Comparison of ENCODE assay signal across 8 cellular contexts in the genomic region with DNA sequence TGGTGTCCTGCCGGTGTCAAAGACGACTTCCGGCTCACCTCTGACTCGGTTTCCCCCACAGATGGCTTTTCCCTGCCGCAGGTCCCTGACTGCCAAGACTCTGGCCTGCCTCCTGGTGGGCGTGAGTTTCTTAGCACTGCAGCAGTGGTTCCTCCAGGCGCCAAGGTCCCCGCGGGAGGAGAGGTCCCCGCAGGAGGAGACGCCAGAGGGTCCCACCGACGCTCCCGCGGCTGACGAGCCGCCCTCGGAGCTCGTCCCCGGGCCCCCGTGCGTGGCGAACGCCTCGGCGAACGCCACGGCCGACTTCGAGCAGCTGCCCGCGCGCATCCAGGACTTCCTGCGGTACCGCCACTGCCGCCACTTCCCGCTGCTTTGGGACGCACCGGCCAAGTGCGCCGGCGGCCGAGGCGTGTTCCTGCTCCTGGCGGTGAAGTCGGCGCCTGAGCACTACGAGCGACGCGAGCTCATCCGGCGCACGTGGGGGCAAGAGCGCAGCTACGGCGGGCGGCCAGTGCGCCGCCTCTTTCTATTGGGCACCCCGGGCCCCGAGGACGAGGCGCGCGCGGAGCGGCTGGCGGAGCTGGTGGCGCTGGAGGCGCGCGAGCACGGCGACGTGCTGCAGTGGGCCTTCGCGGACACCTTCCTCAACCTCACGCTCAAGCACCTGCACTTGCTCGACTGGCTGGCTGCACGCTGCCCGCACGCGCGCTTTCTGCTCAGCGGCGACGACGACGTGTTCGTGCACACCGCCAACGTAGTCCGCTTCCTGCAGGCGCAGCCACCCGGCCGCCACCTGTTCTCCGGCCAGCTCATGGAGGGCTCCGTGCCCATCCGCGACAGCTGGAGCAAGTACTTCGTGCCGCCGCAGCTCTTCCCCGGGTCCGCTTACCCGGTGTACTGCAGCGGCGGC. TPM values are rescaled to one million over a fixed set of nuclear protein-coding genes. Genes with fewer than 3 reads are reported as not detected.
DNase-seq lines count a peak whose midpoint lies in the region; ATAC-seq, FAIRE-seq and TF ChIP-seq lines count a peak whose summit lies in the region.

No MANE protein-coding gene starts in this region.

- no peaks in the 10 kb centered on the region for H3K36me3 ChIP-seq in A673 (ENCODE audit: insufficient read depth, low read length, poor library complexity, severe bottlenecking)
- H3K36me3 ChIP-seq in skeletal muscle tissue (ENCODE audit: control insufficient read depth in 3 of 3, insufficient read depth in 3 of 3, low read length in 3 of 3) = no peaks in the 10 kb centered on the region

- no peak for FAIRE-seq in GM18507 (lab: Jason Lieb, UNC)

- BruUV-seq in A673 (replicated peaks; lab: Mats Ljungman, UMichigan) = no TSS peak

- H3K4me3 ChIP-seq in A673 (ENCODE audit: low read depth, low read length, poor library complexity, severe bottlenecking) (peak overlapping the region; percentile 44), iPS-11a (ENCODE audit: low read depth, low read length) (peak overlapping the region; percentile 8), skeletal muscle tissue (ENCODE audit: low read length in 3 of 3) (peak overlapping the region in 2 of 3 donors; percentile 40 to 54)

- TF ChIP-seq CTCF in A673 (conservative IDR thresholded peaks at IDR 0.05; ENCODE audit: low read depth, low read length) = peak; percentile 79

- H3K9me3 Mint-ChIP-seq in activated naive CD8-positive, alpha-beta T cell treated with anti-CD3 and anti-CD28 coated beads, Interleukin-2, amount 10 ng/mL, durations not matched to agents 7 days and 5 days = no peaks in the 10 kb centered on the region

- H3K4me1 Mint-ChIP-seq in activated naive CD8-positive, alpha-beta T cell treated with anti-CD3 and anti-CD28 coated beads, Interleukin-2, amount 10 ng/mL, durations not matched to agents 7 days and 5 days = peaks cover 4% of the 10 kb centered on the region

- peak overlapping the region; percentile 21 for H3K4me3 Mint-ChIP-seq in activated naive CD8-positive, alpha-beta T cell treated with anti-CD3 and anti-CD28 coated beads, Interleukin-2, amount 10 ng/mL, durations not matched to agents 7 days and 5 days

- H3K27me3 Mint-ChIP-seq in activated naive CD8-positive, alpha-beta T cell treated with anti-CD3 and anti-CD28 coated beads, Interleukin-2, amount 10 ng/mL, durations not matched to agents 7 days and 5 days = peaks cover 44% of the 10 kb centered on the region

- no peaks in the 10 kb centered on the region for H3K9me3 ChIP-seq in A673 (ENCODE audit: low read depth, low read length, poor library complexity, severe bottlenecking)
- no peaks in the 10 kb centered on the region for H3K9me3 ChIP-seq in skeletal muscle tissue (ENCODE audit: control insufficient read depth in 3 of 3, low read length in 3 of 3)

- H3K4me1 ChIP-seq in A673 (ENCODE audit: insufficient read depth, low read length, poor library complexity, severe bottlenecking) (no peaks in the 10 kb centered on the region), skeletal muscle tissue (ENCODE audit: control insufficient read depth in 3 of 3, insufficient read depth in 3 of 3, low read length in 3 of 3) (peaks cover 9 to 13% (median 10%) of the 10 kb centered on the region in 3 donors)

- no peak overlapping the region for H3K27ac Mint-ChIP-seq in activated naive CD8-positive, alpha-beta T cell treated with anti-CD3 and anti-CD28 coated beads, Interleukin-2, amount 10 ng/mL, durations not matched to agents 7 days and 5 days

- POLR2A ChIA-PET in A673 (lab: Charles Lee; ENCODE audit: low non-redundant PET) = no interaction called here
- POLR2A ChIA-PET in activated naive CD8-positive, alpha-beta T cell treated with anti-CD3 and anti-CD28 coated beads, Interleukin-2, amount 10 ng/mL, durations not matched to agents 7 days and 5 days (lab: Charles Lee) = interaction anchor here (1.2 kb wide), 1 partner anchor 257 kb away, joined by 7 read pairs; no protein-coding TSS in a partner anchor

- no peaks in the 10 kb centered on the region for H3K36me3 Mint-ChIP-seq in activated naive CD8-positive, alpha-beta T cell treated with anti-CD3 and anti-CD28 coated beads, Interleukin-2, amount 10 ng/mL, durations not matched to agents 7 days and 5 days

- intact Hi-C loops in A673 (cut with micrococcal nuclease; ENCODE audit: unreplicated experiment) = loop anchor here (2.0 kb wide), 2 partner anchors 121 to 305 kb away; no protein-coding TSS in a partner anchor

- H3K27me3 ChIP-seq in A673 (replicated peaks; ENCODE audit: insufficient read depth, low read depth, low read length, poor library complexity) (no peaks in the 10 kb centered on the region), skeletal muscle tissue (ENCODE audit: control insufficient read depth in 3 of 3, insufficient read depth in 3 of 3, low read length in 3 of 3) (peaks cover 46 to 69% (median 66%) of the 10 kb centered on the region in 3 donors)

- peak; percentile 83 for ATAC-seq in activated naive CD8-positive, alpha-beta T cell treated with anti-CD3 and anti-CD28 coated beads, Interleukin-2, amount 10 ng/mL, durations not matched to agents 7 days and 5 days (ENCODE audit: low read depth)
- no peak for ATAC-seq in HG03139 (IDR thresholded peaks at IDR 0.05; ENCODE audit: unreplicated experiment)

- CTCF ChIA-PET in A673 (lab: Charles Lee) = interaction anchor here (0.6 to 1.1 kb wide), 3 partner anchors 52 to 120 kb away, joined by 3 read pairs; no protein-coding TSS in a partner anchor

- DNase-seq in A673 (ENCODE audit: low spot score) = peak; percentile 76
- peak; percentile 17 for DNase-seq in GM18507 (ENCODE audit: extremely low spot score, insufficient read length, low read depth)
- peak; percentile 66 for DNase-seq in activated naive CD8-positive, alpha-beta T cell treated with anti-CD3 and anti-CD28 coated beads, Interleukin-2, amount 10 ng/mL, durations not matched to agents 7 days and 5 days
- no peak for DNase-seq in NCI-H128 (lab: John Stamatoyannopoulos, UW; ENCODE audit: unreplicated experiment)
- DNase-seq in T-helper 1 cell = no peak

- H3K9ac ChIP-seq in skeletal muscle tissue (ENCODE audit: low read depth in 1 of 3, low read length in 3 of 3) = no peak overlapping the region

- H3K27ac ChIP-seq in A673 (ENCODE audit: low read depth, low read length, poor library complexity, severe bottlenecking) (no peak overlapping the region), skeletal muscle tissue (ENCODE audit: low read depth, low read length) (no peak overlapping the region)

RNA-seq across cellular contexts. Expression of a gene that starts 5.5 kb away (rescaled TPM):
- total RNA-seq in A673 (2021) (not detected in 2 replicates), skeletal muscle tissue (not detected)
- not detected for total RNA-seq in activated naive CD8-positive, alpha-beta T cell treated with anti-CD3 and anti-CD28 coated beads, Interleukin-2, amount 10 ng/mL, durations not matched to agents 7 days and 5 days

RNA-seq across cellular contexts. Expression of a gene that starts 27.0 kb away (rescaled TPM):
- total RNA-seq in A673 (2021) = 4.3 and 7.0 TPM in 2 replicates
- total RNA-seq in activated naive CD8-positive, alpha-beta T cell treated with anti-CD3 and anti-CD28 coated beads, Interleukin-2, amount 10 ng/mL, durations not matched to agents 7 days and 5 days = 1 to 10 TPM; 2.8 to 3.8 TPM
- 5.2 TPM for total RNA-seq in skeletal muscle tissue

Comparison
In these comparisons a context has a peak if more than half of its experiments do, and no peak if none do; other contexts are left out.
1. DNase-seq: peak in A673 (single experiment), GM18507 (single experiment) and activated naive CD8-positive, alpha-beta T cell treated with anti-CD3 and anti-CD28 coated beads, Interleukin-2, amount 10 ng/mL, durations not matched to agents 7 days and 5 days (single experiment); none in NCI-H128 (single experiment) and T-helper 1 cell (0 of 5).
2. Peak in every context shown above with its lines, with median percentiles within 50 percentile points of each other: H3K4me3 ChIP-seq.